ENCODE assay signal across 20 cellular contexts in genomic region chr1:69088556-69088955, GRCh38.
"Had no signal": no experiment of that assay in that cellular context is flagged by ENCODE, and none has a peak within 500 bp of the region (broad histone marks: within the 10 kb centered on the region; RNA-seq: fewer than 3 reads in every experiment).

No MANE protein-coding gene starts in this region.

- ATAC-seq: heart left ventricle, left colon, sciatic nerve had no signal

- H3K4me1 Mint-ChIP-seq: naive B cell had no signal

- H3K27ac ChIP-seq: dorsolateral prefrontal cortex, heart left ventricle, skin epidermis, stomach, thoracic aorta, transverse colon had no signal

- H3K4me3 Mint-ChIP-seq: naive B cell, nephron had no signal

- H3K4me1 ChIP-seq: heart left ventricle, stomach, transverse colon had no signal

- H3K27me3 ChIP-seq: dorsolateral prefrontal cortex, heart left ventricle, stomach, transverse colon had no signal

- DNase-seq: cortex of kidney; dorsolateral prefrontal cortex; effector CD8-positive, alpha-beta T cell; foreskin melanocyte; heart left ventricle; hippocampal formation; left colon; mesendoderm; naive B cell; posterior cingulate gyrus; stimulated activated CD4-positive, alpha-beta T cell treated with anti-CD3 and anti-CD28 coated beads, Interleukin-2, amount 100 ng/mL, for 24 hours; stimulated activated CD4-positive, alpha-beta T cell treated with anti-CD3 and anti-CD28 coated beads, Interleukin-4, amount 100 ng/mL, for 4 hours; stimulated activated naive CD4-positive, alpha-beta T cell; stomach; substantia nigra; transverse colon had no signal

- H3K36me3 ChIP-seq: heart left ventricle, stomach, thoracic aorta, transverse colon had no signal

- H3K4me3 ChIP-seq: dorsolateral prefrontal cortex, heart left ventricle, skin epidermis, stomach, thoracic aorta, transverse colon had no signal

- H3K27ac Mint-ChIP-seq: naive B cell, nephron had no signal

- H3K27me3 Mint-ChIP-seq: naive B cell had no signal
